ENCODE assay signal across 20 cellular contexts in genomic region chr2:88842656-88843055, GRCh38.
"Had no signal": no experiment of that assay in that cellular context is flagged by ENCODE, and none has a peak within 500 bp of the region (broad histone marks: within the 10 kb centered on the region; RNA-seq: fewer than 3 reads in every experiment).

No MANE protein-coding gene starts in this region.

- H3K9me3 ChIP-seq: left ventricle myocardium inferior, prostate gland, right atrium auricular region, thyroid gland had no signal

- H3K27ac ChIP-seq: left ventricle myocardium inferior, prostate gland, right atrium auricular region, VCaP had no signal

- DNase-seq: activated CD4-positive, alpha-beta T cell treated with anti-CD3 and anti-CD28 coated beads, Interleukin-2, amount 10 ng/mL, durations not matched to agents 7 days and 5 days; activated CD4-positive, CD25-positive, alpha-beta regulatory T cell treated with anti-CD3 and anti-CD28 coated beads, Interleukin-2, amount 50 U/mL, for 72 hours; activated CD8-positive, alpha-beta memory T cell treated with anti-CD3 and anti-CD28 coated beads, Interleukin-2, amount 10 ng/mL, durations not matched to agents 7 days and 5 days; activated CD8-positive, alpha-beta T cell treated with anti-CD3 and anti-CD28 coated beads for 36 hours; activated gamma-delta T cell; activated naive CD4-positive, alpha-beta T cell treated with anti-CD3 and anti-CD28 coated beads, Interleukin-2, amount 50 U/mL, for 16 hours; activated naive CD8-positive, alpha-beta T cell treated with anti-CD3 and anti-CD28 coated beads, Interleukin-2, amount 50 U/mL, for 24 hours; activated T-cell treated with anti-CD3 and anti-CD28 coated beads for 4 hours; cerebellar nuclear complex; effector memory CD8-positive, alpha-beta T cell; foreskin melanocyte; left ventricle myocardium inferior; stimulated activated CD4-positive, alpha-beta T cell treated with anti-CD3 and anti-CD28 coated beads, Interleukin-4, amount 100 ng/mL, for 24 hours; substantia nigra; thyroid gland had no signal

- H3K36me3 ChIP-seq: left ventricle myocardium inferior, prostate gland, right atrium auricular region, thyroid gland had no signal

- H3K4me1 ChIP-seq: prostate gland, right atrium auricular region had no signal

- H3K4me3 ChIP-seq: left ventricle myocardium inferior, prostate gland, right atrium auricular region, thyroid gland had no signal

- ATAC-seq: activated CD8-positive, alpha-beta memory T cell treated with anti-CD3 and anti-CD28 coated beads, Interleukin-2, amount 10 ng/mL, durations not matched to agents 7 days and 5 days; activated CD8-positive, alpha-beta T cell treated with anti-CD3 and anti-CD28 coated beads for 36 hours; activated naive CD8-positive, alpha-beta T cell treated with anti-CD3 and anti-CD28 coated beads, Interleukin-2, amount 50 U/mL, for 24 hours; effector memory CD8-positive, alpha-beta T cell; esophagus mucosa; natural killer cell treated with Interleukin-12 subunit alpha and Interleukin-12 subunit beta and Interleukin-15 and Interleukin-18, amount 100 ng/mL, for 72 hours had no signal

- H3K27me3 ChIP-seq: right atrium auricular region, thyroid gland had no signal
